Comparison of ENCODE assay signal across 8 cellular contexts in genomic region chr17:38296834-38297517, GRCh38. TPM values are rescaled to one million over a fixed set of nuclear protein-coding genes. Genes with fewer than 3 reads are reported as not detected.
DNase-seq lines count a peak whose midpoint lies in the region; ATAC-seq and TF ChIP-seq lines count a peak whose summit lies in the region.
"Not testable (repeated sequence)": the region's sequence is repeated elsewhere in the genome, so short reads cannot be mapped to it uniquely, and the experiment has no call there.

Gene MRPL45 (plus strand): TSS chr17:38297168. CDS start chr17:38297184, 16 bp downstream.

- TF ChIP-seq POLR2A in gastroesophageal sphincter (IDR thresholded peaks at IDR 0.05) = not testable (repeated sequence)

- H3K36me3 ChIP-seq in GM06990 (ENCODE audit: control insufficient read depth, insufficient read depth, low read length); SK-N-MC (ENCODE audit: insufficient read depth, low read length); neutrophil: not testable (repeated sequence)
- H3K36me3 ChIP-seq in gastroesophageal sphincter = peaks cover 0 to 22% of the 10 kb centered on the region in 2 donors

- H3K9me3 Mint-ChIP-seq in activated naive CD4-positive, alpha-beta T cell treated with anti-CD3 and anti-CD28 coated beads, Interleukin-2, amount 10 ng/mL, durations not matched to agents 7 days and 5 days = not testable (repeated sequence)

- H3K27me3 ChIP-seq in GM06990 (replicated peaks; ENCODE audit: control insufficient read depth, insufficient read depth, low read length); gastroesophageal sphincter; neutrophil: not testable (repeated sequence)

- ATAC-seq in HG02588 (IDR thresholded peaks at IDR 0.05; ENCODE audit: unreplicated experiment) (peak; percentile 94), gastroesophageal sphincter (peak; percentile 99)

- peak within 1 kb of the TSS; percentile 87 for H3K4me3 Mint-ChIP-seq in activated naive CD4-positive, alpha-beta T cell treated with anti-CD3 and anti-CD28 coated beads, Interleukin-2, amount 10 ng/mL, durations not matched to agents 7 days and 5 days

- peak within 1 kb of the TSS; percentile 60 for H3K4me3 ChIP-seq in GM06990 (replicated peaks; ENCODE audit: low read depth, low read length)
- H3K4me3 ChIP-seq in SK-N-MC = peak within 1 kb of the TSS; percentile 80
- H3K4me3 ChIP-seq in gastroesophageal sphincter = peak within 1 kb of the TSS; percentile 54 to 68
- H3K4me3 ChIP-seq in neutrophil (ENCODE audit: low read depth in 1 of 2, low read length in 1 of 2) = peak within 1 kb of the TSS; percentile 64 to 66

- not testable (repeated sequence) for H3K27me3 Mint-ChIP-seq in activated naive CD4-positive, alpha-beta T cell treated with anti-CD3 and anti-CD28 coated beads, Interleukin-2, amount 10 ng/mL, durations not matched to agents 7 days and 5 days

- H3K9ac ChIP-seq in SK-N-MC (ENCODE audit: insufficient read length) = peak within 1 kb of the TSS; percentile 84

- not testable (repeated sequence) for H3K9me3 ChIP-seq in SK-N-MC (ENCODE audit: low read depth, low read length); gastroesophageal sphincter; neutrophil

- TF ChIP-seq CTCF in GM06990 (IDR thresholded peaks at IDR 0.05; ENCODE audit: insufficient read depth, low read length, poor library complexity, severe bottlenecking); gastroesophageal sphincter (IDR thresholded peaks at IDR 0.05); neutrophil (IDR thresholded peaks at IDR 0.05); subcutaneous adipose tissue (IDR thresholded peaks at IDR 0.05; ENCODE audit: low read depth): not testable (repeated sequence)

- DNase-seq in GM06990 (ENCODE audit: extremely low read depth, insufficient read length) (peak; percentile 96), NCI-H1048 (lab: John Stamatoyannopoulos, UW) (peak; percentile 82), SK-N-MC (ENCODE audit: low read depth, low spot score) (peak; percentile 71)
- peak; percentile 97 for DNase-seq in activated naive CD4-positive, alpha-beta T cell treated with anti-CD3 and anti-CD28 coated beads, Interleukin-2, amount 10 ng/mL, durations not matched to agents 7 days and 5 days

- TF ChIP-seq EP300 in gastroesophageal sphincter (IDR thresholded peaks at IDR 0.05) = not testable (repeated sequence)

- H3K4me1 ChIP-seq in gastroesophageal sphincter; neutrophil (ENCODE audit: control insufficient read depth in 1 of 2, insufficient read depth in 1 of 2, low read depth in 1 of 2, low read length in 1 of 2): not testable (repeated sequence)

- H3K27ac Mint-ChIP-seq in activated naive CD4-positive, alpha-beta T cell treated with anti-CD3 and anti-CD28 coated beads, Interleukin-2, amount 10 ng/mL, durations not matched to agents 7 days and 5 days = peak within 1 kb of the TSS; percentile 92

- H3K36me3 Mint-ChIP-seq in activated naive CD4-positive, alpha-beta T cell treated with anti-CD3 and anti-CD28 coated beads, Interleukin-2, amount 10 ng/mL, durations not matched to agents 7 days and 5 days = not testable (repeated sequence)

- peaks cover 20% of the 10 kb centered on the region for H3K4me1 Mint-ChIP-seq in activated naive CD4-positive, alpha-beta T cell treated with anti-CD3 and anti-CD28 coated beads, Interleukin-2, amount 10 ng/mL, durations not matched to agents 7 days and 5 days

- WGBS in gastroesophageal sphincter (ENCODE audit: low coverage in 1 of 2), 2 donors = 1 to 5% methylated on average over 11 to 26 of the region's 48 CpGs

- H3K27ac ChIP-seq in SK-N-MC (peak within 1 kb of the TSS; percentile 70; the same call in 1 of the 2 replicates), gastroesophageal sphincter (peak within 1 kb of the TSS in 3 of 4 donors; percentile 76 to 78 (median 78)), neutrophil (peak within 1 kb of the TSS; percentile 68)

- CTCF ChIA-PET in activated naive CD4-positive, alpha-beta T cell treated with anti-CD3 and anti-CD28 coated beads, Interleukin-2, amount 10 ng/mL, durations not matched to agents 7 days and 5 days (lab: Charles Lee) = interaction anchor here (0.7 kb wide), 1 partner anchor 509 kb away, joined by 3 read pairs; no protein-coding TSS in a partner anchor

RNA-seq across cellular contexts. Expression of gene MRPL45, which starts in this region (rescaled TPM):
- total RNA-seq in gastroesophageal sphincter = 10 to 100 TPM; 23.1 to 32.4 (median 28.7) TPM
- total RNA-seq in subcutaneous adipose tissue = 10 to 100 TPM; 31.8 to 40.9 (median 38.5) TPM

Comparison
In these comparisons a context has a peak if more than half of its experiments do, and no peak if none do; other contexts are left out.
1. Peak in every context shown above with its lines: DNase-seq, ATAC-seq, H3K4me3 ChIP-seq and H3K27ac ChIP-seq.